Comparison of ENCODE assay signal across 26 cellular contexts in genomic region chr4:24322986-24323385, GRCh38.
DNase-seq lines count a peak whose midpoint lies in the region; ATAC-seq and TF ChIP-seq lines count a peak whose summit lies in the region.
"Had no signal": no experiment of that assay in that cellular context is flagged by ENCODE, and none has a peak within 500 bp of the region (broad histone marks: within the 10 kb centered on the region; RNA-seq: fewer than 3 reads in every experiment).

No MANE protein-coding gene starts in this region.

- H3K27ac ChIP-seq in RWPE2 (ENCODE audit: poor library complexity, severe bottlenecking): peak overlapping the region; percentile 6
- H3K27ac ChIP-seq in esophagus muscularis mucosa (replicated peaks in 1 of 4): no peak overlapping the region
- peak overlapping the region; percentile 70 for H3K27ac ChIP-seq in neuronal stem cell (replicated peaks; ENCODE audit: low read length)
- H3K27ac ChIP-seq in Karpas-422 (ENCODE audit: low read length): no peak overlapping the region
- H3K27ac ChIP-seq: breast epithelium, heart right ventricle, HL-60, skin epidermis, stomach, tibial artery had no signal

- H3K9me3 ChIP-seq in RWPE2 (ENCODE audit: severe bottlenecking): no peaks in the 10 kb centered on the region
- H3K9me3 ChIP-seq in esophagus muscularis mucosa: no peaks in the 10 kb centered on the region
- no peaks in the 10 kb centered on the region for H3K9me3 ChIP-seq in neuronal stem cell (replicated peaks in 1 of 2; ENCODE audit: control insufficient read depth in 2 of 2, insufficient read depth in 1 of 2, low read depth in 1 of 2, low read length in 2 of 2)
- no peaks in the 10 kb centered on the region for H3K9me3 ChIP-seq in Karpas-422 (ENCODE audit: low read length)
- H3K9me3 ChIP-seq: breast epithelium, heart right ventricle, stomach, tibial artery had no signal

- no peak for TF ChIP-seq CTCF in RWPE2 (IDR thresholded peaks at IDR 0.05; ENCODE audit: poor library complexity, severe bottlenecking)
- TF ChIP-seq CTCF in esophagus muscularis mucosa (IDR thresholded peaks at IDR 0.05): no peak

- TF ChIP-seq POLR2A in esophagus muscularis mucosa (IDR thresholded peaks at IDR 0.05; ENCODE audit: low read depth): no peak

- no peak overlapping the region for H4K8ac ChIP-seq in neuronal stem cell (ENCODE audit: low read depth, low read length)

- no peak overlapping the region for H3K18ac ChIP-seq in neuronal stem cell (ENCODE audit: low read length)

- no peak overlapping the region for H3K9ac ChIP-seq in neuronal stem cell (ENCODE audit: low read depth, low read length, poor library complexity)
- no peak overlapping the region for H3K9ac ChIP-seq in Karpas-422 (ENCODE audit: low read length)

- H3K27me3 ChIP-seq in RWPE2 (ENCODE audit: insufficient read depth, poor library complexity, severe bottlenecking): no peaks in the 10 kb centered on the region
- no peaks in the 10 kb centered on the region for H3K27me3 ChIP-seq in esophagus muscularis mucosa
- no peaks in the 10 kb centered on the region for H3K27me3 ChIP-seq in neuronal stem cell (ENCODE audit: control insufficient read depth in 3 of 3, insufficient read depth in 3 of 3, low read depth in 1 of 3, low read length in 3 of 3)
- H3K27me3 ChIP-seq in Karpas-422 (ENCODE audit: low read length): no peaks in the 10 kb centered on the region
- H3K27me3 ChIP-seq: breast epithelium, heart right ventricle, stomach, tibial artery had no signal

- H3K4me1 Mint-ChIP-seq in activated CD8-positive, alpha-beta memory T cell treated with anti-CD3 and anti-CD28 coated beads, Interleukin-2, amount 10 ng/mL, durations not matched to agents 7 days and 5 days: no peaks in the 10 kb centered on the region
- H3K4me1 Mint-ChIP-seq: B cell, immature natural killer cell, T-helper 17 cell had no signal

- no peak overlapping the region for H2BK5ac ChIP-seq in neuronal stem cell (ENCODE audit: low read length)

- H3K4me3 ChIP-seq in RWPE2 (ENCODE audit: severe bottlenecking) (no peak overlapping the region), esophagus muscularis mucosa (no peak overlapping the region), neuronal stem cell (ENCODE audit: low read length in 2 of 2) (no peak overlapping the region), Karpas-422 (ENCODE audit: low read length) (no peak overlapping the region)
- H3K4me3 ChIP-seq: breast epithelium, heart right ventricle, skin epidermis, stomach, tibial artery had no signal

- no peak overlapping the region for H3K4ac ChIP-seq in neuronal stem cell (ENCODE audit: low read length)

- H3K9me3 Mint-ChIP-seq in activated CD8-positive, alpha-beta memory T cell treated with anti-CD3 and anti-CD28 coated beads, Interleukin-2, amount 10 ng/mL, durations not matched to agents 7 days and 5 days (ENCODE audit: low read depth): no peaks in the 10 kb centered on the region
- H3K9me3 Mint-ChIP-seq: CD8-positive, alpha-beta T cell had no signal

- no peak overlapping the region for H3K4me2 ChIP-seq in neuronal stem cell (ENCODE audit: insufficient read depth, low read length, poor library complexity, severe bottlenecking)
- H3K4me2 ChIP-seq in Karpas-422 (ENCODE audit: low read depth, low read length, poor library complexity, severe bottlenecking): no peak overlapping the region

- in situ Hi-C loops in KBM-7 (cut with MboI; ENCODE audit: low pct_unique_long_range_greater_than_20kb, low sequenced_read_pairs): no loop called here

- peak; percentile 37 for DNase-seq in ELF-1 (ENCODE audit: low read depth, low spot score)
- no peak for DNase-seq in RWPE2 (ENCODE audit: low spot score)
- peak; percentile 60 for DNase-seq in esophagus muscularis mucosa (ENCODE audit: extremely low spot score)
- no peak for DNase-seq in neuronal stem cell (ENCODE audit: low spot score)
- DNase-seq in Karpas-422: no peak
- no peak for DNase-seq in KBM-7
- no peak for DNase-seq in activated CD8-positive, alpha-beta memory T cell treated with anti-CD3 and anti-CD28 coated beads, Interleukin-2, amount 10 ng/mL, durations not matched to agents 7 days and 5 days
- no peak for DNase-seq in activated CD4-positive, alpha-beta T cell treated with anti-CD3 and anti-CD28 coated beads, Interleukin-2, amount 50 U/mL, for 4 hours
- DNase-seq: CD8-positive, alpha-beta T cell; effector CD4-positive, alpha-beta T cell; EL; erythroblast; heart right ventricle; immature natural killer cell; NCI-H1105; NCI-H2029; NCI-H446; stomach; T-helper 17 cell; tibial artery had no signal

- H3K9me2 ChIP-seq in Karpas-422 (replicated peaks; ENCODE audit: insufficient read depth, low read length): no peaks in the 10 kb centered on the region

- H3K23ac ChIP-seq in neuronal stem cell (ENCODE audit: low read depth, low read length, poor library complexity): no peak overlapping the region

- no peak overlapping the region for H3K4me3 Mint-ChIP-seq in activated CD8-positive, alpha-beta memory T cell treated with anti-CD3 and anti-CD28 coated beads, Interleukin-2, amount 10 ng/mL, durations not matched to agents 7 days and 5 days
- H3K4me3 Mint-ChIP-seq: B cell; CD8-positive, alpha-beta T cell; immature natural killer cell; T-helper 17 cell had no signal

- no peak overlapping the region for H2BK12ac ChIP-seq in neuronal stem cell (ENCODE audit: low read length)

- 75% methylated on average over 3 of the region's 3 CpGs for WGBS in esophagus muscularis mucosa
- WGBS in neuronal stem cell (ENCODE audit: extremely low coverage in 2 of 2, insufficient read length in 2 of 2, insufficient replicate concordance in 1 of 2), 2 donors: no CpG with 5 or more reads among the region's 3 CpGs

- no peak for TF ChIP-seq EP300 in esophagus muscularis mucosa (IDR thresholded peaks at IDR 0.05)

- no peak overlapping the region for H3K27ac Mint-ChIP-seq in activated CD8-positive, alpha-beta memory T cell treated with anti-CD3 and anti-CD28 coated beads, Interleukin-2, amount 10 ng/mL, durations not matched to agents 7 days and 5 days
- H3K27ac Mint-ChIP-seq: B cell; CD8-positive, alpha-beta T cell; immature natural killer cell; T-helper 17 cell had no signal

- H3K27me3 Mint-ChIP-seq in activated CD8-positive, alpha-beta memory T cell treated with anti-CD3 and anti-CD28 coated beads, Interleukin-2, amount 10 ng/mL, durations not matched to agents 7 days and 5 days: peaks cover 14% of the 10 kb centered on the region
- H3K27me3 Mint-ChIP-seq: B cell, T-helper 17 cell had no signal

- H3K36me3 ChIP-seq in RWPE2 (ENCODE audit: low read depth): no peaks in the 10 kb centered on the region
- no peaks in the 10 kb centered on the region for H3K36me3 ChIP-seq in esophagus muscularis mucosa
- H3K36me3 ChIP-seq in neuronal stem cell (replicated peaks in 1 of 2; ENCODE audit: control insufficient read depth in 2 of 2, insufficient read depth in 2 of 2, low read length in 2 of 2): no peaks in the 10 kb centered on the region
- H3K36me3 ChIP-seq in Karpas-422 (ENCODE audit: insufficient read depth, low read length): no peaks in the 10 kb centered on the region
- H3K36me3 ChIP-seq: breast epithelium, heart right ventricle, stomach, tibial artery had no signal

- H4K20me1 ChIP-seq in Karpas-422 (ENCODE audit: insufficient read depth, low read depth, low read length): no peaks in the 10 kb centered on the region

- no peaks in the 10 kb centered on the region for H3K79me2 ChIP-seq in Karpas-422 (ENCODE audit: low read length)

- no peak for ATAC-seq in RWPE2 (ENCODE audit: low read depth)
- no peak for ATAC-seq in activated CD8-positive, alpha-beta memory T cell treated with anti-CD3 and anti-CD28 coated beads, Interleukin-2, amount 10 ng/mL, durations not matched to agents 7 days and 5 days
- ATAC-seq: CD8-positive, alpha-beta T cell; left lobe of liver; SK-N-SH treated with all-trans-retinoic acid at 6 μM for 48 hours; T-helper 17 cell had no signal

- no peak overlapping the region for H2BK15ac ChIP-seq in neuronal stem cell (ENCODE audit: low read length)

- intact Hi-C loops in esophagus muscularis mucosa (cut with DNase I): no loop called here

- no peak overlapping the region for H2AK5ac ChIP-seq in neuronal stem cell (ENCODE audit: low read depth, low read length)

- H3K14ac ChIP-seq in neuronal stem cell (ENCODE audit: low read length): no peak overlapping the region

- H2BK120ac ChIP-seq in neuronal stem cell (ENCODE audit: low read depth, low read length): no peak overlapping the region

- H3K79me1 ChIP-seq in neuronal stem cell (ENCODE audit: low read depth, low read length): no peaks in the 10 kb centered on the region

- H3K4me1 ChIP-seq in RWPE2 (ENCODE audit: insufficient read depth, poor library complexity, severe bottlenecking): peaks cover 29% of the 10 kb centered on the region
- peaks cover 5 to 28% (median 26%) of the 10 kb centered on the region in 4 donors for H3K4me1 ChIP-seq in esophagus muscularis mucosa
- H3K4me1 ChIP-seq in neuronal stem cell (ENCODE audit: control insufficient read depth in 2 of 2, insufficient read depth in 1 of 2, low read depth in 1 of 2, low read length in 2 of 2): peaks cover 16 to 23% of the 10 kb centered on the region in 2 donors
- no peaks in the 10 kb centered on the region for H3K4me1 ChIP-seq in Karpas-422 (ENCODE audit: low read length)
- H3K4me1 ChIP-seq: breast epithelium, tibial artery had no signal

- H4K91ac ChIP-seq in neuronal stem cell (ENCODE audit: low read depth, low read length, poor library complexity): no peak overlapping the region

- H2AFZ ChIP-seq in neuronal stem cell (ENCODE audit: low read length) (no peak overlapping the region), Karpas-422 (ENCODE audit: low read length) (no peak overlapping the region)

- H3K36me3 Mint-ChIP-seq in activated CD8-positive, alpha-beta memory T cell treated with anti-CD3 and anti-CD28 coated beads, Interleukin-2, amount 10 ng/mL, durations not matched to agents 7 days and 5 days: no peaks in the 10 kb centered on the region
- H3K36me3 Mint-ChIP-seq: CD8-positive, alpha-beta T cell; immature natural killer cell had no signal

- CTCF ChIA-PET in activated CD8-positive, alpha-beta memory T cell treated with anti-CD3 and anti-CD28 coated beads, Interleukin-2, amount 10 ng/mL, durations not matched to agents 7 days and 5 days (lab: Charles Lee): no interaction called here

Comparison
In these comparisons a context has a peak if more than half of its experiments do, and no peak if none do; other contexts are left out.
1. DNase-seq: peak in ELF-1 (single experiment) and esophagus muscularis mucosa (single experiment); none in RWPE2 (single experiment), neuronal stem cell (single experiment), Karpas-422 (single experiment), KBM-7 (single experiment), activated CD8-positive, alpha-beta memory T cell treated with anti-CD3 and anti-CD28 coated beads, Interleukin-2, amount 10 ng/mL, durations not matched to agents 7 days and 5 days (single experiment) and activated CD4-positive, alpha-beta T cell treated with anti-CD3 and anti-CD28 coated beads, Interleukin-2, amount 50 U/mL, for 4 hours (0 of 2).
2. H3K27ac ChIP-seq: peak in RWPE2 (single experiment) and neuronal stem cell (single experiment); none in esophagus muscularis mucosa (0 of 4) and Karpas-422 (single experiment).